ENCODE assay signal across 18 cellular contexts in genomic region chr1:152143147-152143845, GRCh38. TPM values are rescaled to one million over a fixed set of nuclear protein-coding genes. Genes with fewer than 3 reads are reported as not detected.
DNase-seq lines count a peak whose midpoint lies in the region; ATAC-seq, FAIRE-seq and TF ChIP-seq lines count a peak whose summit lies in the region.
"Had no signal": no experiment of that assay in that cellular context is flagged by ENCODE, and none has a peak within 500 bp of the region (broad histone marks: within the 10 kb centered on the region; RNA-seq: fewer than 3 reads in every experiment).

No MANE protein-coding gene starts in this region.

- ATAC-seq in GM18511 (IDR thresholded peaks at IDR 0.05; ENCODE audit: unreplicated experiment) (peak; percentile 86), HG02973 (IDR thresholded peaks at IDR 0.05; ENCODE audit: unreplicated experiment) (peak; percentile 51), upper lobe of left lung (ENCODE audit: low FRiP score in 2 of 2) (no peak), natural killer cell (no peak)

- H3K27me3 ChIP-seq in bronchial epithelial cell (ENCODE audit: control insufficient read depth, insufficient read depth, low read length) (no peaks in the 10 kb centered on the region), upper lobe of left lung (no peaks in the 10 kb centered on the region)

- TF ChIP-seq CTCF in bronchial epithelial cell (IDR thresholded peaks at IDR 0.05; ENCODE audit: insufficient read depth, low read length, severe bottlenecking), result no peak
- no peak for TF ChIP-seq CTCF in upper lobe of left lung (IDR thresholded peaks at IDR 0.05)
- TF ChIP-seq CTCF in natural killer cell (IDR thresholded peaks at IDR 0.05), result no peak

- H3K4me3 ChIP-seq in bronchial epithelial cell (ENCODE audit: low read depth, low read length), result no peak overlapping the region
- H3K4me3 ChIP-seq in upper lobe of left lung, result no peak overlapping the region
- H3K4me3 ChIP-seq: thoracic aorta had no signal

- peaks cover 0 to 11% (median 6%) of the 10 kb centered on the region in 4 donors for H3K9me3 ChIP-seq in upper lobe of left lung

- DNase-seq in ELR (ENCODE audit: low read depth) (peak; percentile 62), bronchial epithelial cell (ENCODE audit: low read depth) (peak; percentile 55), upper lobe of left lung (no peak), SK-N-DZ (ENCODE audit: low spot score) (no peak), natural killer cell (no peak), KBM-7 (no peak)
- DNase-seq: brain microvascular endothelial cell; effector CD4-positive, alpha-beta T cell; kidney glomerular epithelial cell; NCI-H146; NCI-H69; SHP77 had no signal

- FAIRE-seq in bronchial epithelial cell (lab: Jason Lieb, UNC), result no peak

- TF ChIP-seq POLR2A in upper lobe of left lung (IDR thresholded peaks at IDR 0.05), result no peak

- intact Hi-C loops in natural killer cell (cut with micrococcal nuclease), result no loop called here

- no peaks in the 10 kb centered on the region for H3K4me1 Mint-ChIP-seq in natural killer cell

- no peak for TF ChIP-seq EP300 in upper lobe of left lung (IDR thresholded peaks at IDR 0.05)

- H3K27ac ChIP-seq in upper lobe of left lung, result no peak overlapping the region
- H3K27ac ChIP-seq: brain microvascular endothelial cell, C4-2B, thoracic aorta had no signal

- peaks cover under 1% of the 10 kb centered on the region for H3K36me3 Mint-ChIP-seq in natural killer cell

- WGBS in upper lobe of left lung, 2 donors, result 59 to 63% methylated on average over 2 of the region's 2 CpGs

- H3K36me3 ChIP-seq in bronchial epithelial cell (ENCODE audit: control insufficient read depth, insufficient read depth, low read length) (no peaks in the 10 kb centered on the region), upper lobe of left lung (no peaks in the 10 kb centered on the region)
- H3K36me3 ChIP-seq: brain microvascular endothelial cell, thoracic aorta had no signal

- H3K4me3 Mint-ChIP-seq in natural killer cell, result no peak overlapping the region
- H3K4me3 Mint-ChIP-seq: IgD-negative memory B cell had no signal

- H3K27ac Mint-ChIP-seq in natural killer cell, result no peak overlapping the region
- H3K27ac Mint-ChIP-seq: IgD-negative memory B cell had no signal

- no peaks in the 10 kb centered on the region for H3K4me1 ChIP-seq in upper lobe of left lung

- peaks cover 27 to 37% of the 10 kb centered on the region in 2 donors for H3K27me3 Mint-ChIP-seq in natural killer cell (ENCODE audit: low read depth in 2 of 2)

- peaks cover 0 to under 1% of the 10 kb centered on the region in 2 donors for H3K9me3 Mint-ChIP-seq in natural killer cell

- in situ Hi-C loops in KBM-7 (cut with MboI; ENCODE audit: low pct_unique_long_range_greater_than_20kb, low sequenced_read_pairs), result no loop called here

RNA-seq across cellular contexts. Expression of gene RPTN, which starts 15.7 kb away (rescaled TPM):
- total RNA-seq in bronchial epithelial cell (0.53 and 2.9 TPM in 2 replicates), upper lobe of left lung (not detected), natural killer cell (not detected)
- polyA plus RNA-seq in SK-N-DZ (2014; cell fraction: cytosol; rRNA removed), result not detected in 2 replicates
- not detected in 2 replicates for polyA plus RNA-seq in SK-N-DZ (2014; cell fraction: nucleus; rRNA removed)
- total RNA-seq: pulmonary artery endothelial cell, thoracic aorta had no signal
- polyA plus RNA-seq: IgD-negative memory B cell had no signal

RNA-seq across cellular contexts. Expression of gene TCHH, which starts 28.1 kb away (rescaled TPM):
- total RNA-seq in bronchial epithelial cell (under 0.01 TPM in 2 replicates), upper lobe of left lung (1 to 10 TPM in 1 of 6 donors, under 1 TPM in 3, not detected in 2; 0.15 to 1.0 (median 0.24) TPM), natural killer cell (not detected)
- polyA plus RNA-seq in SK-N-DZ (2014; cell fraction: cytosol; rRNA removed), result not detected in 2 replicates
- polyA plus RNA-seq in SK-N-DZ (2014; cell fraction: nucleus; rRNA removed), result 0.25 and 0.45 TPM in 2 replicates
- polyA plus RNA-seq: IgD-negative memory B cell had no signal

RNA-seq across cellular contexts. Expression of gene TCHHL1, which starts 54.4 kb away (rescaled TPM):
- total RNA-seq in bronchial epithelial cell (not detected in 2 replicates), upper lobe of left lung (not detected), natural killer cell (not detected)
- not detected in 2 replicates for polyA plus RNA-seq in SK-N-DZ (2014; cell fraction: cytosol; rRNA removed)
- polyA plus RNA-seq in SK-N-DZ (2014; cell fraction: nucleus; rRNA removed), result not detected in 2 replicates
- total RNA-seq: pulmonary artery endothelial cell, thoracic aorta had no signal
- polyA plus RNA-seq: IgD-negative memory B cell had no signal

Comparison
In these comparisons a context has a peak if more than half of its experiments do, and no peak if none do; other contexts are left out.
1. DNase-seq: peak in ELR (single experiment) and bronchial epithelial cell (single experiment); none in upper lobe of left lung (0 of 2), SK-N-DZ (single experiment), natural killer cell (single experiment) and KBM-7 (single experiment).
2. ATAC-seq: peak in GM18511 (single experiment) and HG02973 (single experiment); none in upper lobe of left lung (0 of 2) and natural killer cell (0 of 3).